In the genomic region with DNA sequence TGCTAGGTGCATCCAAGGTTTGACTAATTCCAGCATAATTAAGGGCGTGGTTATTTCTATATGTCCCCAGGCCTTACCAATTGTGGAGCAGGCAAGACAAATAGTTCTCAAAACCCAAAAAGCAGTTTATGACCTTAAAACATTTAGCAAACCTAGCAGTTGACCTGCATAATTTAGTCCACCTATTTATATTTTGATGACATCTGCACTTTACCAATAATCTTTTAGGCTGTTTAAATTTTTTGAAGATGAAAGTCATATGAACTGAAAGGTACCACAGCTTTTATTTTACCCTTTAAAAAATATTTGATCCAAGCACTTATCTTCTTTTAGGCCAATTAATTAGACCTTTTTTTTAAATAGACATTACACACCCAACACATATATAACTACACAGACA, we compare ENCODE assay signal across 34 cellular contexts. TPM values are rescaled to one million over a fixed set of nuclear protein-coding genes. Genes with fewer than 3 reads are reported as not detected.
"Had no signal": no experiment of that assay in that cellular context is flagged by ENCODE, and none has a peak within 500 bp of the region (broad histone marks: within the 10 kb centered on the region; RNA-seq: fewer than 3 reads in every experiment).

No MANE protein-coding gene starts in this region.

- ATAC-seq: stimulated activated effector memory CD8-positive, alpha-beta T cell treated with anti-CD3 and anti-CD28 coated beads, Interleukin-12 subunit alpha, Interleukin-12 subunit beta, amount 100 ng/mL, for 72 hours; stimulated activated memory B cell treated with anti-CD40 and anti-IgM and Interleukin-4, amounts not matched to agents 10 μg/mL and 1 μg/mL and 100 μg/mL, for 72 hours; stimulated activated naive B cell treated with anti-CD40 and anti-IgM and Interleukin-4, amounts not matched to agents 10 μg/mL and 1 μg/mL and 100 μg/mL, for 72 hours; stimulated activated naive CD8-positive, alpha-beta T cell treated with anti-CD3 and anti-CD28 coated beads, Interleukin-15, amount 100 ng/mL, for 72 hours; stimulated activated naive CD8-positive, alpha-beta T cell treated with anti-CD3 and anti-CD28 coated beads, Interleukin-15, Interleukin-2, amounts not matched to agents 100 U/mL and 50 U/mL, for 24 hours; upper lobe of right lung had no signal

- H3K4me1 Mint-ChIP-seq: stimulated activated effector memory CD8-positive, alpha-beta T cell treated with anti-CD3 and anti-CD28 coated beads, Interleukin-12 subunit alpha, Interleukin-12 subunit beta, amount 100 ng/mL, for 72 hours; stimulated activated memory B cell treated with anti-CD40 and anti-IgM and Interleukin-4, amounts not matched to agents 10 μg/mL and 1 μg/mL and 100 μg/mL, for 72 hours; stimulated activated naive B cell treated with anti-CD40 and anti-IgM and Interleukin-4, amounts not matched to agents 10 μg/mL and 1 μg/mL and 100 μg/mL, for 72 hours; stimulated activated naive CD8-positive, alpha-beta T cell treated with anti-CD3 and anti-CD28 coated beads, Interleukin-15, amount 100 ng/mL, for 72 hours had no signal

- H3K4me3 ChIP-seq: stomach, suprapubic skin, testis, thoracic aorta, thyroid gland, tibial artery, tibial nerve, transverse colon, upper lobe of left lung, upper lobe of right lung, uterus, vagina had no signal

- H3K36me3 Mint-ChIP-seq: stimulated activated effector memory CD8-positive, alpha-beta T cell treated with anti-CD3 and anti-CD28 coated beads, Interleukin-12 subunit alpha, Interleukin-12 subunit beta, amount 100 ng/mL, for 72 hours; stimulated activated memory B cell treated with anti-CD40 and anti-IgM and Interleukin-4, amounts not matched to agents 10 μg/mL and 1 μg/mL and 100 μg/mL, for 72 hours; stimulated activated naive B cell treated with anti-CD40 and anti-IgM and Interleukin-4, amounts not matched to agents 10 μg/mL and 1 μg/mL and 100 μg/mL, for 72 hours; type B pancreatic cell had no signal

- FAIRE-seq: urothelium cell line had no signal

- H3K36me3 ChIP-seq: stomach, suprapubic skin, thoracic aorta, thyroid gland, tibial artery, tibial nerve, transverse colon, upper lobe of left lung, upper lobe of right lung, uterus, vagina had no signal

- H3K27ac Mint-ChIP-seq: stimulated activated effector memory CD8-positive, alpha-beta T cell treated with anti-CD3 and anti-CD28 coated beads, Interleukin-12 subunit alpha, Interleukin-12 subunit beta, amount 100 ng/mL, for 72 hours; stimulated activated memory B cell treated with anti-CD40 and anti-IgM and Interleukin-4, amounts not matched to agents 10 μg/mL and 1 μg/mL and 100 μg/mL, for 72 hours; stimulated activated naive B cell treated with anti-CD40 and anti-IgM and Interleukin-4, amounts not matched to agents 10 μg/mL and 1 μg/mL and 100 μg/mL, for 72 hours; stimulated activated naive CD8-positive, alpha-beta T cell treated with anti-CD3 and anti-CD28 coated beads, Interleukin-15, amount 100 ng/mL, for 72 hours; stimulated activated naive CD8-positive, alpha-beta T cell treated with anti-CD3 and anti-CD28 coated beads, Interleukin-15, Interleukin-2, amounts not matched to agents 100 ng/mL and 50 ng/mL, for 24 hours; type B pancreatic cell had no signal

- DNase-seq: stimulated activated CD4-positive, alpha-beta T cell treated with anti-CD3 and anti-CD28 coated beads, Interleukin-2, amount 100 ng/mL, for 48 hours; stimulated activated CD4-positive, alpha-beta T cell treated with anti-CD3 and anti-CD28 coated beads, Interleukin-4, amount 100 ng/mL, for 1 hour; stimulated activated CD4-positive, alpha-beta T cell treated with anti-CD3 and anti-CD28 coated beads, Interleukin-4, amount 100 ng/mL, for 24 hours; stimulated activated CD4-positive, alpha-beta T cell treated with anti-CD3 and anti-CD28 coated beads, Interleukin-4, amount 100 ng/mL, for 4 hours; stimulated activated CD8-positive, alpha-beta memory T cell treated with anti-CD3 and anti-CD28 coated beads, Interleukin-4, amount 100 ng/mL, for 48 hours; stimulated activated naive B cell treated with anti-CD40 and anti-IgM and Interleukin-4, amounts not matched to agents 10 μg/mL and 1 μg/mL and 100 μg/mL, for 72 hours; stimulated activated naive CD4-positive, alpha-beta T cell; stimulated activated naive CD4-positive, alpha-beta T cell treated with Interleukin-2 at 50 U/mL for 16 hours; stimulated activated naive CD8-positive, alpha-beta T cell treated with anti-CD3 and anti-CD28 coated beads, Interleukin-15, amount 100 ng/mL, for 72 hours; stimulated activated naive CD8-positive, alpha-beta T cell treated with anti-CD3 and anti-CD28 coated beads, Interleukin-15, Interleukin-2, amounts not matched to agents 100 U/mL and 50 U/mL, for 24 hours; stomach; substantia nigra; testis; thyroid gland; tibial artery; transverse colon; trophoblast cell; upper lobe of left lung; upper lobe of right lung; uterus had no signal

- H3K9me3 Mint-ChIP-seq: stimulated activated effector memory CD8-positive, alpha-beta T cell treated with anti-CD3 and anti-CD28 coated beads, Interleukin-12 subunit alpha, Interleukin-12 subunit beta, amount 100 ng/mL, for 72 hours; stimulated activated naive CD8-positive, alpha-beta T cell treated with anti-CD3 and anti-CD28 coated beads, Interleukin-15, Interleukin-2, amounts not matched to agents 100 ng/mL and 50 ng/mL, for 24 hours; type B pancreatic cell had no signal

- H3K4me1 ChIP-seq: stomach, suprapubic skin, testis, thyroid gland, tibial artery, tibial nerve, transverse colon, upper lobe of left lung, upper lobe of right lung, uterus, vagina had no signal

- H3K27ac ChIP-seq: stomach, suprapubic skin, testis, thoracic aorta, thyroid gland, tibial artery, tibial nerve, transverse colon, upper lobe of left lung, upper lobe of right lung, uterus, vagina had no signal

- H3K9me3 ChIP-seq: testis, thoracic aorta, thyroid gland, tibial artery, transverse colon, upper lobe of right lung, uterus, vagina had no signal

- H3K4me3 Mint-ChIP-seq: stimulated activated effector memory CD8-positive, alpha-beta T cell treated with anti-CD3 and anti-CD28 coated beads, Interleukin-12 subunit alpha, Interleukin-12 subunit beta, amount 100 ng/mL, for 72 hours; stimulated activated memory B cell treated with anti-CD40 and anti-IgM and Interleukin-4, amounts not matched to agents 10 μg/mL and 1 μg/mL and 100 μg/mL, for 72 hours; stimulated activated naive B cell treated with anti-CD40 and anti-IgM and Interleukin-4, amounts not matched to agents 10 μg/mL and 1 μg/mL and 100 μg/mL, for 72 hours; stimulated activated naive CD8-positive, alpha-beta T cell treated with anti-CD3 and anti-CD28 coated beads, Interleukin-15, amount 100 ng/mL, for 72 hours; stimulated activated naive CD8-positive, alpha-beta T cell treated with anti-CD3 and anti-CD28 coated beads, Interleukin-15, Interleukin-2, amounts not matched to agents 100 ng/mL and 50 ng/mL, for 24 hours; type B pancreatic cell had no signal

- H3K27me3 Mint-ChIP-seq: stimulated activated memory B cell treated with anti-CD40 and anti-IgM and Interleukin-4, amounts not matched to agents 10 μg/mL and 1 μg/mL and 100 μg/mL, for 72 hours; stimulated activated naive B cell treated with anti-CD40 and anti-IgM and Interleukin-4, amounts not matched to agents 10 μg/mL and 1 μg/mL and 100 μg/mL, for 72 hours; stimulated activated naive CD8-positive, alpha-beta T cell treated with anti-CD3 and anti-CD28 coated beads, Interleukin-15, amount 100 ng/mL, for 72 hours; type B pancreatic cell had no signal

- H3K27me3 ChIP-seq: stomach, suprapubic skin, testis, thyroid gland, tibial artery, tibial nerve, transverse colon, upper lobe of left lung, upper lobe of right lung, uterus, vagina had no signal

RNA-seq across cellular contexts. Expression of a gene that starts 9.8 kb away (rescaled TPM):
- total RNA-seq: stomach, subcutaneous adipose tissue, suprapubic skin, temporal lobe, testis, thoracic aorta, thyroid gland, tibial nerve, transverse colon, upper lobe of left lung, upper lobe of right lung, ureter, urinary bladder, uterus, vagina had no signal
- polyA plus RNA-seq: stomach, thymus, urinary bladder had no signal

RNA-seq across cellular contexts. Expression of a gene that starts 27.6 kb away (rescaled TPM):
- total RNA-seq: subcutaneous adipose tissue, temporal lobe, thoracic aorta, thyroid gland, tibial nerve, vagina had no signal
